In genomic region chr11:110074499-110074898, GRCh38 we compare ENCODE assay signal across 37 cellular contexts.
"Had no signal": no experiment of that assay in that cellular context is flagged by ENCODE, and none has a peak within 500 bp of the region (broad histone marks: within the 10 kb centered on the region; RNA-seq: fewer than 3 reads in every experiment).

No MANE protein-coding gene starts in this region.

- H3K9me3 ChIP-seq: ascending aorta had no signal

- H3K36me3 ChIP-seq: ascending aorta, cardiac muscle cell had no signal

- H3K4me1 ChIP-seq: ascending aorta had no signal

- H3K27ac Mint-ChIP-seq: activated B cell treated with CpG ODN at 0.5 μM for 24 hours; activated CD4-positive, alpha-beta memory T cell treated with anti-CD3 and anti-CD28 coated beads for 36 hours; activated CD4-positive, alpha-beta T cell treated with anti-CD3 and anti-CD28 coated beads, Interleukin-2, amount 10 ng/mL, durations not matched to agents 24 days and 14 days; activated CD8-positive, alpha-beta T cell treated with anti-CD3 and anti-CD28 coated beads for 36 hours; activated naive CD4-positive, alpha-beta T cell treated with anti-CD3 and anti-CD28 coated beads, Interleukin-2, amount 10 ng/mL, durations not matched to agents 7 days and 5 days; activated naive CD4-positive, alpha-beta T cell treated with anti-CD3 and anti-CD28 coated beads, Interleukin-2, amount 50 U/mL, for 24 hours; activated naive CD8-positive, alpha-beta T cell; activated naive CD8-positive, alpha-beta T cell treated with anti-CD3 and anti-CD28 coated beads, Interleukin-2, amount 10 ng/mL, durations not matched to agents 7 days and 5 days; activated naive CD8-positive, alpha-beta T cell treated with anti-CD3 and anti-CD28 coated beads, Interleukin-2, amount 50 U/mL, for 24 hours; activated T-cell treated with anti-CD3 and anti-CD28 coated beads, Interleukin-2, amount 50 U/mL, for 72 hours; activated T-helper 1 cell treated with anti-CD3 and anti-CD28 coated beads, Interleukin-12 subunit alpha, Interleukin-12 subunit beta, Interleukin-2, Interleukin-4 antibody, amounts not matched to agents 30 ng/mL and 10 ng/mL and 1 ng/mL, durations not matched to agents 14 hours and 24 hours and 36 hours; activated T-helper 17 cell treated with anti-CD3 and anti-CD28 coated beads, Interleukin-2, amount 50 U/mL, for 72 hours; brain; T-helper 1 cell treated with Interleukin-12 subunit alpha and Interleukin-12 subunit beta and Interleukin-4 antibody, amounts not matched to agents 30 μg/mL and 1 μg/mL, for 36 hours; T-helper 2 cell treated with Interferon-gamma antibody and Interleukin-4, amounts not matched to agents 5 μg/mL and 100 μg/mL, for 36 hours had no signal

- H3K9me3 Mint-ChIP-seq: activated CD4-positive, alpha-beta T cell treated with anti-CD3 and anti-CD28 coated beads, Interleukin-2, amount 10 ng/mL, durations not matched to agents 24 days and 14 days; activated CD8-positive, alpha-beta T cell treated with anti-CD3 and anti-CD28 coated beads for 36 hours; activated naive CD4-positive, alpha-beta T cell treated with anti-CD3 and anti-CD28 coated beads, Interleukin-2, amount 10 ng/mL, durations not matched to agents 7 days and 5 days; activated naive CD4-positive, alpha-beta T cell treated with anti-CD3 and anti-CD28 coated beads, Interleukin-2, amount 50 U/mL, for 24 hours; activated naive CD8-positive, alpha-beta T cell treated with anti-CD3 and anti-CD28 coated beads, Interleukin-2, amount 10 ng/mL, durations not matched to agents 7 days and 5 days; activated naive CD8-positive, alpha-beta T cell treated with anti-CD3 and anti-CD28 coated beads, Interleukin-2, amount 50 U/mL, for 24 hours; activated T-cell treated with anti-CD3 and anti-CD28 coated beads, Interleukin-2, amount 50 U/mL, for 4 hours; activated T-helper 1 cell treated with anti-CD3 and anti-CD28 coated beads, Interleukin-12 subunit alpha, Interleukin-12 subunit beta, Interleukin-2, Interleukin-4 antibody, amounts not matched to agents 30 ng/mL and 10 ng/mL and 1 ng/mL, durations not matched to agents 14 hours and 24 hours and 36 hours; activated T-helper 17 cell treated with anti-CD3 and anti-CD28 coated beads, Interleukin-2, amount 50 U/mL, for 72 hours; central memory CD8-positive, alpha-beta T cell; T-helper 2 cell treated with Interferon-gamma antibody and Interleukin-4, amounts not matched to agents 5 μg/mL and 100 μg/mL, for 36 hours had no signal

- H3K4me3 Mint-ChIP-seq: activated B cell treated with CpG ODN at 0.5 μM for 24 hours; activated CD4-positive, alpha-beta memory T cell treated with anti-CD3 and anti-CD28 coated beads for 36 hours; activated CD4-positive, alpha-beta T cell treated with anti-CD3 and anti-CD28 coated beads, Interleukin-2, amount 10 ng/mL, durations not matched to agents 24 days and 14 days; activated CD8-positive, alpha-beta T cell treated with anti-CD3 and anti-CD28 coated beads for 36 hours; activated naive CD4-positive, alpha-beta T cell treated with anti-CD3 and anti-CD28 coated beads, Interleukin-2, amount 10 ng/mL, durations not matched to agents 7 days and 5 days; activated naive CD4-positive, alpha-beta T cell treated with anti-CD3 and anti-CD28 coated beads, Interleukin-2, amount 50 U/mL, for 24 hours; activated naive CD8-positive, alpha-beta T cell; activated naive CD8-positive, alpha-beta T cell treated with anti-CD3 and anti-CD28 coated beads, Interleukin-2, amount 10 ng/mL, durations not matched to agents 7 days and 5 days; activated naive CD8-positive, alpha-beta T cell treated with anti-CD3 and anti-CD28 coated beads, Interleukin-2, amount 50 U/mL, for 24 hours; activated T-cell treated with anti-CD3 and anti-CD28 coated beads, Interleukin-2, amount 50 U/mL, for 4 hours; activated T-cell treated with anti-CD3 and anti-CD28 coated beads, Interleukin-2, amount 50 U/mL, for 72 hours; activated T-helper 1 cell treated with anti-CD3 and anti-CD28 coated beads, Interleukin-12 subunit alpha, Interleukin-12 subunit beta, Interleukin-2, Interleukin-4 antibody, amounts not matched to agents 30 ng/mL and 10 ng/mL and 1 ng/mL, durations not matched to agents 14 hours and 24 hours and 36 hours; activated T-helper 17 cell treated with anti-CD3 and anti-CD28 coated beads, Interleukin-2, amount 50 U/mL, for 72 hours; brain; central memory CD8-positive, alpha-beta T cell; T-helper 1 cell treated with Interleukin-12 subunit alpha and Interleukin-12 subunit beta and Interleukin-4 antibody, amounts not matched to agents 30 μg/mL and 1 μg/mL, for 36 hours; T-helper 2 cell treated with Interferon-gamma antibody and Interleukin-4, amounts not matched to agents 5 μg/mL and 100 μg/mL, for 36 hours had no signal

- H3K27me3 ChIP-seq: ascending aorta, cardiac muscle cell had no signal

- H3K4me3 ChIP-seq: ascending aorta, cardiac muscle cell had no signal

- H3K27ac ChIP-seq: ascending aorta, cardiac muscle cell had no signal

- DNase-seq: activated B cell treated with CpG ODN at 0.5 μM for 24 hours; activated CD4-positive, alpha-beta memory T cell treated with anti-CD3 and anti-CD28 coated beads for 36 hours; activated CD4-positive, alpha-beta T cell treated with anti-CD3 and anti-CD28 coated beads for 4 hours; activated CD4-positive, alpha-beta T cell treated with anti-CD3 and anti-CD28 coated beads, Interleukin-2, amount 50 U/mL, for 1 hour; activated CD4-positive, alpha-beta T cell treated with anti-CD3 and anti-CD28 coated beads, Interleukin-2, amount 50 U/mL, for 4 hours; activated CD4-positive, CD25-positive, alpha-beta regulatory T cell treated with anti-CD3 and anti-CD28 coated beads, Interleukin-2, amount 50 U/mL, for 72 hours; activated CD8-positive, alpha-beta memory T cell treated with anti-CD3 and anti-CD28 coated beads, Interleukin-2, amount 50 U/mL, for 4 hours; activated CD8-positive, alpha-beta T cell treated with anti-CD3 and anti-CD28 coated beads for 36 hours; activated gamma-delta T cell; activated naive CD4-positive, alpha-beta T cell treated with anti-CD3 and anti-CD28 coated beads, Interleukin-2, amount 10 ng/mL, durations not matched to agents 7 days and 5 days; activated naive CD4-positive, alpha-beta T cell treated with Interleukin-2 at 50 U/mL for 16 hours; activated naive CD8-positive, alpha-beta T cell treated with anti-CD3 and anti-CD28 coated beads, Interleukin-2, amount 10 ng/mL, durations not matched to agents 7 days and 5 days; activated naive CD8-positive, alpha-beta T cell treated with anti-CD3 and anti-CD28 coated beads, Interleukin-2, amount 50 U/mL, for 24 hours; activated T-cell treated with anti-CD3 and anti-CD28 coated beads for 4 hours; activated T-cell treated with anti-CD3 and anti-CD28 coated beads, Interleukin-2, amount 50 U/mL, for 1 hour; activated T-cell treated with anti-CD3 and anti-CD28 coated beads, Interleukin-2, amount 50 U/mL, for 4 hours; activated T-cell treated with anti-CD3 and anti-CD28 coated beads, Interleukin-2, amount 50 U/mL, for 72 hours; amygdala; anterior cingulate cortex; caudate nucleus; cerebellar nuclear complex; T-helper 1 cell; T-helper 2 cell; T-helper 9 cell had no signal

- H3K36me3 Mint-ChIP-seq: activated CD4-positive, alpha-beta memory T cell treated with anti-CD3 and anti-CD28 coated beads for 36 hours; activated naive CD4-positive, alpha-beta T cell treated with anti-CD3 and anti-CD28 coated beads, Interleukin-2, amount 10 ng/mL, durations not matched to agents 7 days and 5 days; activated naive CD4-positive, alpha-beta T cell treated with anti-CD3 and anti-CD28 coated beads, Interleukin-2, amount 50 U/mL, for 24 hours; activated naive CD8-positive, alpha-beta T cell; activated naive CD8-positive, alpha-beta T cell treated with anti-CD3 and anti-CD28 coated beads, Interleukin-2, amount 10 ng/mL, durations not matched to agents 7 days and 5 days; brain had no signal

- H3K4me1 Mint-ChIP-seq: activated B cell treated with CpG ODN at 0.5 μM for 24 hours; activated naive CD4-positive, alpha-beta T cell treated with anti-CD3 and anti-CD28 coated beads, Interleukin-2, amount 10 ng/mL, durations not matched to agents 7 days and 5 days; activated naive CD4-positive, alpha-beta T cell treated with anti-CD3 and anti-CD28 coated beads, Interleukin-2, amount 50 U/mL, for 24 hours; activated naive CD8-positive, alpha-beta T cell treated with anti-CD3 and anti-CD28 coated beads, Interleukin-2, amount 10 ng/mL, durations not matched to agents 7 days and 5 days; central memory CD8-positive, alpha-beta T cell had no signal

- FAIRE-seq: bronchial epithelial cell, TTC549 had no signal

- ATAC-seq: activated CD8-positive, alpha-beta T cell treated with anti-CD3 and anti-CD28 coated beads for 36 hours; activated naive CD8-positive, alpha-beta T cell treated with anti-CD3 and anti-CD28 coated beads, Interleukin-2, amount 50 U/mL, for 24 hours; activated T-cell treated with anti-CD3 and anti-CD28 coated beads, Interleukin-2, amount 50 U/mL, for 4 hours; activated T-cell treated with anti-CD3 and anti-CD28 coated beads, Interleukin-2, amount 50 U/mL, for 72 hours; activated T-helper 17 cell treated with anti-CD3 and anti-CD28 coated beads, Interleukin-2, amount 50 U/mL, for 72 hours had no signal
